ENCODE assay signal across 8 cellular contexts in the genomic region with DNA sequence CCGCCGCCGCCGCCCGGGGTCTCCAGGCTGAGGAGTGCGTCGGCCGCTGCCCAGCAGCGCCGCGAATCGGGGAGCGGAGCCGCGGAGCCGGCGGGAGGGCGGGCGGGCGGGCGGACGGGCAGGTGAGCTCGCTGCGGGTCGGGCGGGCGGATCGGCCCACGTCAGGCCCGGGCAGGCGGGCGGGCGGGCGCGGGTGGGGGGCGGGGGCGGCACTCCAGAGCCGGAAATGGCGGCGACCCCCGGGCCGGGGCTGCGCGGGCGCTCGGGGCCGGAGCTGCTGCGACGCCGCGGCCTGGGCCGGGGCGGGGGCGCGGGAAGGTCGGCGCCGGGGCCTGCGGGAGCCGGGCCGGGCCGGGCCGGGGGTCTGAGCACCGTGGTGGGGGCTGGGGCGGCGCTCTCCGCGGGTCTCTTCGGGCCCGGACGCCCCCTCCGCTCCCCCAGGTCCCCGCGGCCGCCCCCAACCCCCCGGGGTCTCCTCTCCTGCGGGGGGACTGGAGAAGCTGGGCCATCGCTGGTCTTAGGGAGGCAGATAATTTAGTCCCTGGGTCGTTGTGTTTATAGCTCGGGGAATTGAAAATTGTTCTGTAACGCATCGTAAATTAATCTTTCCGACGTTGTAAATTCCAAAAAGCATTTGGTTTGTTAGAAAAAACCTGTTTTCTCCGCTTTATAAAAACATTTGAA. TPM values are rescaled to one million over a fixed set of nuclear protein-coding genes. Genes with fewer than 3 reads are reported as not detected.
A peak's percentile ranks its signal among the peaks of the same experiment; 100 is the strongest.
DNase-seq lines count a peak whose midpoint lies in the region; ATAC-seq and TF ChIP-seq lines count a peak whose summit lies in the region.

No MANE protein-coding gene starts in this region.

- POLR2A ChIA-PET in RWPE1 (lab: Yijun Ruan, JAX; ENCODE audit: low non-redundant PET), result interaction anchor here (1.7 kb wide), 1 partner anchor 30 kb away, joined by 5 read pairs; a partner anchor contains a TSS

- H4K20me1 ChIP-seq in BLaER1 treated with 17β-estradiol and CSF1 and Interleukin-3, amounts not matched to agents 10 nM and 100 nM, result peaks cover 63 to 86% (median 82%) of the 10 kb centered on the region in 11 experiments

- peaks cover 60 to 78% (median 66%) of the 10 kb centered on the region in 10 experiments for H3K4me1 ChIP-seq in BLaER1 treated with 17β-estradiol and CSF1 and Interleukin-3, amounts not matched to agents 10 nM and 100 nM

- H3K4me2 ChIP-seq in BLaER1 treated with 17β-estradiol and CSF1 and Interleukin-3, amounts not matched to agents 10 nM and 100 nM, result peak overlapping the region; percentile 81 to 100 (median 95); a peak in 21 of 22 replicates

- TF ChIP-seq CTCF in RWPE1 (conservative IDR thresholded peaks at IDR 0.05; ENCODE audit: low read depth) (no peak), fibroblast of the aortic adventitia (IDR thresholded peaks at IDR 0.05; ENCODE audit: insufficient read depth, low read length) (no peak)

- ATAC-seq in GM21529 (IDR thresholded peaks at IDR 0.05; ENCODE audit: unreplicated experiment), result peak; percentile 6
- ATAC-seq in GM18517 (IDR thresholded peaks at IDR 0.05; ENCODE audit: unreplicated experiment), result no peak

- peak overlapping the region; percentile 82 to 95 (median 92) for H3K27ac ChIP-seq in BLaER1 treated with 17β-estradiol and CSF1 and Interleukin-3, amounts not matched to agents 10 nM and 100 nM
- H3K27ac ChIP-seq in RWPE1 (peak overlapping the region; percentile 90), skin epidermis (peak overlapping the region; percentile 71 to 95 (median 90))

- H3K9me3 ChIP-seq in BLaER1 treated with 17β-estradiol and CSF1 and Interleukin-3, amounts not matched to agents 10 nM and 100 nM (replicated peaks in 1 of 11), result no peaks in the 10 kb centered on the region

- CTCF ChIA-PET in RWPE1 (lab: Yijun Ruan, JAX), result interaction anchor here (0.6 to 1.3 kb wide), 3 partner anchors 13 to 83 kb away, joined by 3 to 7 read pairs (median 3); no protein-coding TSS in a partner anchor

- no peaks in the 10 kb centered on the region for H3K27me3 ChIP-seq in BLaER1 treated with 17β-estradiol and CSF1 and Interleukin-3, amounts not matched to agents 10 nM and 100 nM

- peak overlapping the region; percentile 83 to 94 (median 90) for H3K9ac ChIP-seq in BLaER1 treated with 17β-estradiol and CSF1 and Interleukin-3, amounts not matched to agents 10 nM and 100 nM

- H3K4me3 ChIP-seq in BLaER1 treated with 17β-estradiol and CSF1 and Interleukin-3, amounts not matched to agents 10 nM and 100 nM, result peak overlapping the region; percentile 62 to 82 (median 73)
- H3K4me3 ChIP-seq in fibroblast of the aortic adventitia (ENCODE audit: low read depth, low read length), result peak overlapping the region; percentile 73
- H3K4me3 ChIP-seq in skin epidermis, result peak overlapping the region; percentile 38 to 79 (median 70)

- H3K36me3 ChIP-seq in BLaER1 treated with 17β-estradiol and CSF1 and Interleukin-3, amounts not matched to agents 10 nM and 100 nM, result peaks cover 30 to 65% (median 48%) of the 10 kb centered on the region in 11 experiments

- DNase-seq in RWPE1 (ENCODE audit: low spot score) (no peak), fibroblast of the aortic adventitia (ENCODE audit: low read depth) (no peak), HK-2 (ENCODE audit: unreplicated experiment) (no peak), ureter (ENCODE audit: low spot score) (no peak)

RNA-seq across cellular contexts. Expression of a gene that starts 0.4 kb away (rescaled TPM):
- total RNA-seq in fibroblast of the aortic adventitia (ENCODE audit: low replicate concordance) (30.9 and 33.9 TPM in 2 replicates), ureter (52.4 TPM)

RNA-seq across cellular contexts. Expression of a gene that starts 30.3 kb away (rescaled TPM):
- 100 and 136 TPM in 2 replicates for total RNA-seq in fibroblast of the aortic adventitia (ENCODE audit: low replicate concordance)
- total RNA-seq in ureter, result 85.4 TPM

RNA-seq across cellular contexts. Expression of a gene that starts 34.0 kb away (rescaled TPM):
- not detected in 2 replicates for total RNA-seq in fibroblast of the aortic adventitia (ENCODE audit: low replicate concordance)
- not detected for total RNA-seq in ureter
